Comparison of ENCODE assay signal across 1 cellular context in the genomic region with DNA sequence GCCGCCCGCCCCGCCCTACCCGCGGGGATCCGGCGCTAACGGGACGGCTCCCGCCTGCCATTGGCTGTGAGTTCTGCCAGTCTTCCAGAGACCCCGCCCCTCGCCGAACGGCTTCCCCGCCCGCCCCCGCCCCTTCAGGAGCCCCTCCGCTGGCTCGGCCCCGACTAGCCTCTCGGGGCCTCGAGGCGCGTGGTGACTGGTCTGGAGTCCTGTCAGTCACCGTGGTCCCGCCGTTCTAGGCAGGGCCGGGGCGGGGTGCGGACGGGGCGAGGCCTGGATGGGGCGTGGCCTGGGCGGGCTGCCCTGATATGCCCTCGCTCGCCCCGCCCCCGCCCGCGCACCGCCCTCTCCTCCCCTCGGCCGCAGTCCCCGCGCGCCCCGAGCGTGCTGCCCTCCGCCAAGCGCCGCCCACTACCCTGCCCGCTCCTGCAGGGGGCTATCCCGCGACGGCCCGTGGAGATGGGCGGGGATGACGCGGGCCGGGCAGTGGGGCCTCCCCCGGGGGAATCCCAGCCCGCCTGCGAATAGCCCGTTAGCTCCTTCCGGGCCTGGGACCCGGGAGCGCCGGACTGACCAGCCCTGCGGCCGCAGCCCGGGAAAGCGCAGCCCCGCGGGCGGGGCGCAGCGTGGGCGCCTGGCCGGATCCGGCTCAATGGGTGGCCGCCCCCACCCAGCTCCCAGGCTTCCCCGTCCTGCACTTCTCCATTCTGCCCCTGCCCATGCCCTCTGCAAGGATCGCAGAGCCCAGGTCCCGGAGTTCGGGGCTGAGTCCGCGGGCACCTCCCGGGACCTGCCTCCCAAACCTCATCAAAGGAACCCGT.
A peak's percentile ranks its signal among the peaks of the same experiment; 100 is the strongest.
TF ChIP-seq lines count a peak whose summit lies in the region.

No MANE protein-coding gene starts in this region.

TF ChIP-seq in HepG2, 621 proteins besides CTCF, POLR2A, EP300 and RAD21 (continued from another document and continues in another):
- TF ChIP-seq, protein P1, sequence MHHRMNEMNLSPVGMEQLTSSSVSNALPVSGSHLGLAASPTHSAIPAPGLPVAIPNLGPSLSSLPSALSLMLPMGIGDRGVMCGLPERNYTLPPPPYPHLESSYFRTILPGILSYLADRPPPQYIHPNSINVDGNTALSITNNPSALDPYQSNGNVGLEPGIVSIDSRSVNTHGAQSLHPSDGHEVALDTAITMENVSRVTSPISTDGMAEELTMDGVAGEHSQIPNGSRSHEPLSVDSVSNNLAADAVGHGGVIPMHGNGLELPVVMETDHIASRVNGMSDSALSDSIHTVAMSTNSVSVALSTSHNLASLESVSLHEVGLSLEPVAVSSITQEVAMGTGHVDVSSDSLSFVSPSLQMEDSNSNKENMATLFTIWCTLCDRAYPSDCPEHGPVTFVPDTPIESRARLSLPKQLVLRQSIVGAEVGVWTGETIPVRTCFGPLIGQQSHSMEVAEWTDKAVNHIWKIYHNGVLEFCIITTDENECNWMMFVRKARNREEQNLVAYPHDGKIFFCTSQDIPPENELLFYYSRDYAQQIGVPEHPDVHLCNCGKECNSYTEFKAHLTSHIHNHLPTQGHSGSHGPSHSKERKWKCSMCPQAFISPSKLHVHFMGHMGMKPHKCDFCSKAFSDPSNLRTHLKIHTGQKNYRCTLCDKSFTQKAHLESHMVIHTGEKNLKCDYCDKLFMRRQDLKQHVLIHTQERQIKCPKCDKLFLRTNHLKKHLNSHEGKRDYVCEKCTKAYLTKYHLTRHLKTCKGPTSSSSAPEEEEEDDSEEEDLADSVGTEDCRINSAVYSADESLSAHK (CRISPR knock-in tag; IDR thresholded peaks at IDR 0.05; ENCODE audit: borderline replicate concordance), result no peak
- no peak for TF ChIP-seq JUN (CRISPR knock-in tag; IDR thresholded peaks at IDR 0.05)
- no peak for TF ChIP-seq FOXK2 (IDR thresholded peaks at IDR 0.05)
- TF ChIP-seq, protein P2, sequence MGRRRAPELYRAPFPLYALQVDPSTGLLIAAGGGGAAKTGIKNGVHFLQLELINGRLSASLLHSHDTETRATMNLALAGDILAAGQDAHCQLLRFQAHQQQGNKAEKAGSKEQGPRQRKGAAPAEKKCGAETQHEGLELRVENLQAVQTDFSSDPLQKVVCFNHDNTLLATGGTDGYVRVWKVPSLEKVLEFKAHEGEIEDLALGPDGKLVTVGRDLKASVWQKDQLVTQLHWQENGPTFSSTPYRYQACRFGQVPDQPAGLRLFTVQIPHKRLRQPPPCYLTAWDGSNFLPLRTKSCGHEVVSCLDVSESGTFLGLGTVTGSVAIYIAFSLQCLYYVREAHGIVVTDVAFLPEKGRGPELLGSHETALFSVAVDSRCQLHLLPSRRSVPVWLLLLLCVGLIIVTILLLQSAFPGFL (CRISPR knock-in tag; IDR thresholded peaks at IDR 0.05), result no peak
- TF ChIP-seq, protein P3, sequence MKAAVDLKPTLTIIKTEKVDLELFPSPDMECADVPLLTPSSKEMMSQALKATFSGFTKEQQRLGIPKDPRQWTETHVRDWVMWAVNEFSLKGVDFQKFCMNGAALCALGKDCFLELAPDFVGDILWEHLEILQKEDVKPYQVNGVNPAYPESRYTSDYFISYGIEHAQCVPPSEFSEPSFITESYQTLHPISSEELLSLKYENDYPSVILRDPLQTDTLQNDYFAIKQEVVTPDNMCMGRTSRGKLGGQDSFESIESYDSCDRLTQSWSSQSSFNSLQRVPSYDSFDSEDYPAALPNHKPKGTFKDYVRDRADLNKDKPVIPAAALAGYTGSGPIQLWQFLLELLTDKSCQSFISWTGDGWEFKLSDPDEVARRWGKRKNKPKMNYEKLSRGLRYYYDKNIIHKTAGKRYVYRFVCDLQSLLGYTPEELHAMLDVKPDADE (CRISPR knock-in tag; IDR thresholded peaks at IDR 0.05), result no peak
- no peak for TF ChIP-seq PPARG (CRISPR knock-in tag; conservative IDR thresholded peaks at IDR 0.05)
- TF ChIP-seq YEATS4 (CRISPR knock-in tag; IDR thresholded peaks at IDR 0.05; ENCODE audit: borderline replicate concordance), result peak; percentile 14; the same call in 1 of the 2 replicates
- TF ChIP-seq, protein P4, sequence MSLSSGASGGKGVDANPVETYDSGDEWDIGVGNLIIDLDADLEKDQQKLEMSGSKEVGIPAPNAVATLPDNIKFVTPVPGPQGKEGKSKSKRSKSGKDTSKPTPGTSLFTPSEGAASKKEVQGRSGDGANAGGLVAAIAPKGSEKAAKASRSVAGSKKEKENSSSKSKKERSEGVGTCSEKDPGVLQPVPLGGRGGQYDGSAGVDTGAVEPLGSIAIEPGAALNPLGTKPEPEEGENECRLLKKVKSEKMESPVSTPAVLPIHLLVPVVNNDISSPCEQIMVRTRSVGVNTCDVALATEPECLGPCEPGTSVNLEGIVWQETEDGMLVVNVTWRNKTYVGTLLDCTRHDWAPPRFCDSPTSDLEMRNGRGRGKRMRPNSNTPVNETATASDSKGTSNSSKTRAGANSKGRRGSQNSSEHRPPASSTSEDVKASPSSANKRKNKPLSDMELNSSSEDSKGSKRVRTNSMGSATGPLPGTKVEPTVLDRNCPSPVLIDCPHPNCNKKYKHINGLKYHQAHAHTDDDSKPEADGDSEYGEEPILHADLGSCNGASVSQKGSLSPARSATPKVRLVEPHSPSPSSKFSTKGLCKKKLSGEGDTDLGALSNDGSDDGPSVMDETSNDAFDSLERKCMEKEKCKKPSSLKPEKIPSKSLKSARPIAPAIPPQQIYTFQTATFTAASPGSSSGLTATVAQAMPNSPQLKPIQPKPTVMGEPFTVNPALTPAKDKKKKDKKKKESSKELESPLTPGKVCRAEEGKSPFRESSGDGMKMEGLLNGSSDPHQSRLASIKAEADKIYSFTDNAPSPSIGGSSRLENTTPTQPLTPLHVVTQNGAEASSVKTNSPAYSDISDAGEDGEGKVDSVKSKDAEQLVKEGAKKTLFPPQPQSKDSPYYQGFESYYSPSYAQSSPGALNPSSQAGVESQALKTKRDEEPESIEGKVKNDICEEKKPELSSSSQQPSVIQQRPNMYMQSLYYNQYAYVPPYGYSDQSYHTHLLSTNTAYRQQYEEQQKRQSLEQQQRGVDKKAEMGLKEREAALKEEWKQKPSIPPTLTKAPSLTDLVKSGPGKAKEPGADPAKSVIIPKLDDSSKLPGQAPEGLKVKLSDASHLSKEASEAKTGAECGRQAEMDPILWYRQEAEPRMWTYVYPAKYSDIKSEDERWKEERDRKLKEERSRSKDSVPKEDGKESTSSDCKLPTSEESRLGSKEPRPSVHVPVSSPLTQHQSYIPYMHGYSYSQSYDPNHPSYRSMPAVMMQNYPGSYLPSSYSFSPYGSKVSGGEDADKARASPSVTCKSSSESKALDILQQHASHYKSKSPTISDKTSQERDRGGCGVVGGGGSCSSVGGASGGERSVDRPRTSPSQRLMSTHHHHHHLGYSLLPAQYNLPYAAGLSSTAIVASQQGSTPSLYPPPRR (CRISPR knock-in tag; IDR thresholded peaks at IDR 0.05; ENCODE audit: borderline replicate concordance), result no peak
- no peak for TF ChIP-seq KLF9 (CRISPR knock-in tag; IDR thresholded peaks at IDR 0.05; ENCODE audit: low read depth)
- no peak for TF ChIP-seq YEATS2 (CRISPR knock-in tag; IDR thresholded peaks at IDR 0.05; ENCODE audit: borderline replicate concordance)
- no peak for TF ChIP-seq NR2F6 (IDR thresholded peaks at IDR 0.05)
- peak; percentile 7; the same call in 1 of the 2 replicates for TF ChIP-seq NR2F6 (CRISPR knock-in tag; IDR thresholded peaks at IDR 0.05)
- no peak for TF ChIP-seq SMARCE1 (IDR thresholded peaks at IDR 0.05; ENCODE audit: borderline replicate concordance)
- no peak for TF ChIP-seq HHEX (CRISPR knock-in tag; IDR thresholded peaks at IDR 0.05)
- no peak for TF ChIP-seq EZH2 (conservative IDR thresholded peaks at IDR 0.05; ENCODE audit: low read depth, low read length)
- TF ChIP-seq SUZ12 (IDR thresholded peaks at IDR 0.05; ENCODE audit: low read depth, low read length), result no peak
- TF ChIP-seq FOXA1 (IDR thresholded peaks at IDR 0.05), result no peak
- no peak for TF ChIP-seq FOXA1 (CRISPR knock-in tag; IDR thresholded peaks at IDR 0.05)
- TF ChIP-seq MIER2 (CRISPR knock-in tag; IDR thresholded peaks at IDR 0.05), result no peak
- TF ChIP-seq, protein P5, sequence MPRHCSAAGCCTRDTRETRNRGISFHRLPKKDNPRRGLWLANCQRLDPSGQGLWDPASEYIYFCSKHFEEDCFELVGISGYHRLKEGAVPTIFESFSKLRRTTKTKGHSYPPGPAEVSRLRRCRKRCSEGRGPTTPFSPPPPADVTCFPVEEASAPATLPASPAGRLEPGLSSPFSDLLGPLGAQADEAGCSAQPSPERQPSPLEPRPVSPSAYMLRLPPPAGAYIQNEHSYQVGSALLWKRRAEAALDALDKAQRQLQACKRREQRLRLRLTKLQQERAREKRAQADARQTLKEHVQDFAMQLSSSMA (CRISPR knock-in tag; IDR thresholded peaks at IDR 0.05), result no peak
- no peak for TF ChIP-seq KAT8 (CRISPR knock-in tag; IDR thresholded peaks at IDR 0.05)
- no peak for TF ChIP-seq JARID2 (CRISPR knock-in tag; IDR thresholded peaks at IDR 0.05; ENCODE audit: insufficient replicate concordance)
- no peak for TF ChIP-seq ZFP37 (CRISPR knock-in tag; IDR thresholded peaks at IDR 0.05; ENCODE audit: borderline replicate concordance)
- TF ChIP-seq, protein P6, sequence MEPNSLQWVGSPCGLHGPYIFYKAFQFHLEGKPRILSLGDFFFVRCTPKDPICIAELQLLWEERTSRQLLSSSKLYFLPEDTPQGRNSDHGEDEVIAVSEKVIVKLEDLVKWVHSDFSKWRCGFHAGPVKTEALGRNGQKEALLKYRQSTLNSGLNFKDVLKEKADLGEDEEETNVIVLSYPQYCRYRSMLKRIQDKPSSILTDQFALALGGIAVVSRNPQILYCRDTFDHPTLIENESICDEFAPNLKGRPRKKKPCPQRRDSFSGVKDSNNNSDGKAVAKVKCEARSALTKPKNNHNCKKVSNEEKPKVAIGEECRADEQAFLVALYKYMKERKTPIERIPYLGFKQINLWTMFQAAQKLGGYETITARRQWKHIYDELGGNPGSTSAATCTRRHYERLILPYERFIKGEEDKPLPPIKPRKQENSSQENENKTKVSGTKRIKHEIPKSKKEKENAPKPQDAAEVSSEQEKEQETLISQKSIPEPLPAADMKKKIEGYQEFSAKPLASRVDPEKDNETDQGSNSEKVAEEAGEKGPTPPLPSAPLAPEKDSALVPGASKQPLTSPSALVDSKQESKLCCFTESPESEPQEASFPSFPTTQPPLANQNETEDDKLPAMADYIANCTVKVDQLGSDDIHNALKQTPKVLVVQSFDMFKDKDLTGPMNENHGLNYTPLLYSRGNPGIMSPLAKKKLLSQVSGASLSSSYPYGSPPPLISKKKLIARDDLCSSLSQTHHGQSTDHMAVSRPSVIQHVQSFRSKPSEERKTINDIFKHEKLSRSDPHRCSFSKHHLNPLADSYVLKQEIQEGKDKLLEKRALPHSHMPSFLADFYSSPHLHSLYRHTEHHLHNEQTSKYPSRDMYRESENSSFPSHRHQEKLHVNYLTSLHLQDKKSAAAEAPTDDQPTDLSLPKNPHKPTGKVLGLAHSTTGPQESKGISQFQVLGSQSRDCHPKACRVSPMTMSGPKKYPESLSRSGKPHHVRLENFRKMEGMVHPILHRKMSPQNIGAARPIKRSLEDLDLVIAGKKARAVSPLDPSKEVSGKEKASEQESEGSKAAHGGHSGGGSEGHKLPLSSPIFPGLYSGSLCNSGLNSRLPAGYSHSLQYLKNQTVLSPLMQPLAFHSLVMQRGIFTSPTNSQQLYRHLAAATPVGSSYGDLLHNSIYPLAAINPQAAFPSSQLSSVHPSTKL (CRISPR knock-in tag; IDR thresholded peaks at IDR 0.05), result peak; percentile 43; the same call in 1 of the 2 replicates
- peak; percentile 56; the same call in 1 of the 2 replicates for TF ChIP-seq AKAP8 (CRISPR knock-in tag; IDR thresholded peaks at IDR 0.05)
- no peak for TF ChIP-seq ZNF775 (CRISPR knock-in tag; IDR thresholded peaks at IDR 0.05; ENCODE audit: borderline replicate concordance)
- TF ChIP-seq BCL6 (CRISPR knock-in tag; IDR thresholded peaks at IDR 0.05), result peak; percentile 36; the same call in 1 of the 2 replicates
- peak; percentile 64 for TF ChIP-seq PHF8 (CRISPR knock-in tag; IDR thresholded peaks at IDR 0.05)
- no peak for TF ChIP-seq ZNF841 (CRISPR knock-in tag; IDR thresholded peaks at IDR 0.05; ENCODE audit: borderline replicate concordance)
- TF ChIP-seq HNRNPLL (IDR thresholded peaks at IDR 0.05; ENCODE audit: low read depth, low read length, poor library complexity, severe bottlenecking), result peak; percentile 80
- TF ChIP-seq GTF3A (CRISPR knock-in tag; conservative IDR thresholded peaks at IDR 0.05), result no peak
- no peak for TF ChIP-seq ZNF713 (CRISPR knock-in tag; IDR thresholded peaks at IDR 0.05)
- TF ChIP-seq ZFYVE20 (CRISPR knock-in tag; IDR thresholded peaks at IDR 0.05; ENCODE audit: borderline replicate concordance, low read depth), result no peak
- TF ChIP-seq, protein P7, sequence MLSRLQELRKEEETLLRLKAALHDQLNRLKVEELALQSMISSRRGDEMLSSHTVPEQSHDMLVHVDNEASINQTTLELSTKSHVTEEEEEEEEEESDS (CRISPR knock-in tag; IDR thresholded peaks at IDR 0.05; ENCODE audit: borderline replicate concordance), result no peak
- TF ChIP-seq STAG1 (CRISPR knock-in tag; IDR thresholded peaks at IDR 0.05), result no peak
- TF ChIP-seq, protein P8, sequence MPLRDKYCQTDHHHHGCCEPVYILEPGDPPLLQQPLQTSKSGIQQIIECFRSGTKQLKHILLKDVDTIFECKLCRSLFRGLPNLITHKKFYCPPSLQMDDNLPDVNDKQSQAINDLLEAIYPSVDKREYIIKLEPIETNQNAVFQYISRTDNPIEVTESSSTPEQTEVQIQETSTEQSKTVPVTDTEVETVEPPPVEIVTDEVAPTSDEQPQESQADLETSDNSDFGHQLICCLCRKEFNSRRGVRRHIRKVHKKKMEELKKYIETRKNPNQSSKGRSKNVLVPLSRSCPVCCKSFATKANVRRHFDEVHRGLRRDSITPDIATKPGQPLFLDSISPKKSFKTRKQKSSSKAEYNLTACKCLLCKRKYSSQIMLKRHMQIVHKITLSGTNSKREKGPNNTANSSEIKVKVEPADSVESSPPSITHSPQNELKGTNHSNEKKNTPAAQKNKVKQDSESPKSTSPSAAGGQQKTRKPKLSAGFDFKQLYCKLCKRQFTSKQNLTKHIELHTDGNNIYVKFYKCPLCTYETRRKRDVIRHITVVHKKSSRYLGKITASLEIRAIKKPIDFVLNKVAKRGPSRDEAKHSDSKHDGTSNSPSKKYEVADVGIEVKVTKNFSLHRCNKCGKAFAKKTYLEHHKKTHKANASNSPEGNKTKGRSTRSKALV (CRISPR knock-in tag; IDR thresholded peaks at IDR 0.05), result no peak
- peak; percentile 27; the same call in 1 of the 2 replicates for TF ChIP-seq FOXA3 (CRISPR knock-in tag; IDR thresholded peaks at IDR 0.05)
- TF ChIP-seq ZNF350 (CRISPR knock-in tag; IDR thresholded peaks at IDR 0.05; ENCODE audit: borderline replicate concordance, low read depth), result no peak
- TF ChIP-seq, protein P9, sequence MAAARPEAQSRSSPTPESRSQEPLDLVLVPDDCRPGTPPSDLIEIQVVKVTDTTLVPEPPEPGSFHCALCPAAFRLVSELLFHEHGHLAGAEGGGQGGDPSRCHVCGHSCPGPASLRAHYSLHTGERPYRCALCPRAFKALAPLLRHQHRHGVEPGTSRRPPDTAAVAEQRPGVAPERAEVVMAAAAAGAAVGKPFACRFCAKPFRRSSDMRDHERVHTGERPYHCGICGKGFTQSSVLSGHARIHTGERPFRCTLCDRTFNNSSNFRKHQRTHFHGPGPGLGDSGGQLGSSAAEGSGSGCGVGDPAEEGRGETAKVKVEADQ (CRISPR knock-in tag; IDR thresholded peaks at IDR 0.05; ENCODE audit: borderline replicate concordance), result no peak; the same call in 1 of the 2 replicates
- TF ChIP-seq ETV5 (CRISPR knock-in tag; IDR thresholded peaks at IDR 0.05; ENCODE audit: borderline replicate concordance), result peak; percentile 66; the same call in 1 of the 2 replicates
- TF ChIP-seq SIN3A (IDR thresholded peaks at IDR 0.05; ENCODE audit: borderline replicate concordance, low read depth, low read length), result peak; percentile 64; the same call in 1 of the 2 replicates
